In genomic region chr4:95510877-95511276, GRCh38 we compare ENCODE assay signal across 14 cellular contexts. TPM values are rescaled to one million over a fixed set of nuclear protein-coding genes. Genes with fewer than 3 reads are reported as not detected.
DNase-seq lines count a peak whose midpoint lies in the region; ATAC-seq and TF ChIP-seq lines count a peak whose summit lies in the region.
"Had no signal": no experiment of that assay in that cellular context is flagged by ENCODE, and none has a peak within 500 bp of the region (broad histone marks: within the 10 kb centered on the region; RNA-seq: fewer than 3 reads in every experiment).

No MANE protein-coding gene starts in this region.

- no peaks in the 10 kb centered on the region for H3F3A ChIP-seq in PC-3 (ENCODE audit: low read length, unreplicated experiment)

- peak; percentile 15 for DNase-seq in BE2C
- peak; percentile 11 for DNase-seq in PC-3
- DNase-seq in adrenal gland = peak in 2 of 7 donors; percentile 22 to 37
- DNase-seq in glutamatergic neuron = no peak
- no peak for DNase-seq in NCI-H187 treated with DMSO at 0.1 percent for 48 hours (lab: John Stamatoyannopoulos, UW)
- no peak for DNase-seq in spleen
- DNase-seq in dorsolateral prefrontal cortex = no peak
- DNase-seq: H9, KBM-7, NCI-H1436 treated with DMSO at 0.1 percent for 48 hours, NCI-H510A treated with DMSO at 0.1 percent for 48 hours, SHP77 had no signal

- no peaks in the 10 kb centered on the region for H4K20me1 ChIP-seq in PC-3 (ENCODE audit: low read length)

- H3K36me3 ChIP-seq in BE2C (peaks cover 13% of the 10 kb centered on the region), PC-3 (ENCODE audit: low read depth, low read length) (no peaks in the 10 kb centered on the region), adrenal gland (replicated peaks in 1 of 2) (no peaks in the 10 kb centered on the region), spleen (no peaks in the 10 kb centered on the region)

- H3K4me1 ChIP-seq in BE2C (peaks cover 45% of the 10 kb centered on the region), PC-3 (ENCODE audit: insufficient read depth, low read length) (peaks cover 10% of the 10 kb centered on the region), adrenal gland (replicated peaks in 1 of 2) (peaks cover 12 to 23% of the 10 kb centered on the region in 2 donors), spleen (no peaks in the 10 kb centered on the region)

- CTCF ChIA-PET in PC-3 (lab: Charles Lee) = interaction anchor here (1.0 kb wide), 1 partner anchor 33 kb away, joined by 3 read pairs; no protein-coding TSS in a partner anchor

- no peaks in the 10 kb centered on the region for H3K36me3 Mint-ChIP-seq in glutamatergic neuron (ENCODE audit: unreplicated experiment)
- H3K36me3 Mint-ChIP-seq: CD14-positive monocyte had no signal

- no peaks in the 10 kb centered on the region for H3K27me3 ChIP-seq in BE2C
- no peaks in the 10 kb centered on the region for H3K27me3 ChIP-seq in PC-3 (ENCODE audit: low read length)
- no peaks in the 10 kb centered on the region for H3K27me3 ChIP-seq in adrenal gland
- no peaks in the 10 kb centered on the region for H3K27me3 ChIP-seq in spleen (replicated peaks in 1 of 7)
- no peaks in the 10 kb centered on the region for H3K27me3 ChIP-seq in dorsolateral prefrontal cortex

- no peak for ATAC-seq in PC-3
- no peak for ATAC-seq in HG03135 (IDR thresholded peaks at IDR 0.05; ENCODE audit: unreplicated experiment)

- H3K4me1 Mint-ChIP-seq in glutamatergic neuron (ENCODE audit: low read depth, unreplicated experiment) = peaks cover 29% of the 10 kb centered on the region
- H3K4me1 Mint-ChIP-seq: CD14-positive monocyte had no signal

- H3K27me3 Mint-ChIP-seq in glutamatergic neuron (ENCODE audit: unreplicated experiment) = peaks cover 2% of the 10 kb centered on the region

- peak overlapping the region; percentile 94 for H3K27ac Mint-ChIP-seq in glutamatergic neuron (ENCODE audit: unreplicated experiment)
- H3K27ac Mint-ChIP-seq: CD14-positive monocyte, H9 had no signal

- no TSS peak for BruUV-seq in PC-3 (replicated peaks; lab: Mats Ljungman, UMichigan)

- peak overlapping the region; percentile 77 for H3K4me3 Mint-ChIP-seq in glutamatergic neuron (ENCODE audit: unreplicated experiment)
- H3K4me3 Mint-ChIP-seq: CD14-positive monocyte, H9 had no signal

- 31 to 50% (median 42%) methylated on average over 2 of the region's 2 CpGs for WGBS in adrenal gland, 4 donors
- 70 to 87% (median 80%) methylated on average over 2 of the region's 2 CpGs for WGBS in spleen, 5 donors

- H3K9me3 Mint-ChIP-seq in glutamatergic neuron (ENCODE audit: unreplicated experiment) = peaks cover 2% of the 10 kb centered on the region
- H3K9me3 Mint-ChIP-seq: H9 had no signal

- H3K79me2 ChIP-seq in PC-3 (ENCODE audit: low read length) = no peaks in the 10 kb centered on the region

- H3K9me2 ChIP-seq in PC-3 (replicated peaks; ENCODE audit: low read length) = no peaks in the 10 kb centered on the region

- no peak overlapping the region for H2AFZ ChIP-seq in PC-3 (ENCODE audit: low read length)

- intact Hi-C loops in PC-3 (cut with micrococcal nuclease) (loop anchor here (2.0 to 5.0 kb wide), 2 partner anchors 344 to 841 kb away; no protein-coding TSS in a partner anchor), adrenal gland (cut with DNase I) (no loop called here), spleen (cut with DNase I; ENCODE audit: low total_unique reads) (no loop called here), dorsolateral prefrontal cortex (cut with DNase I) (no loop called here)

- H3K27ac ChIP-seq in PC-3 (ENCODE audit: low read length) (no peak overlapping the region), adrenal gland (peak overlapping the region in 4 of 5 donors; percentile 30 to 63 (median 56)), spleen (no peak overlapping the region), dorsolateral prefrontal cortex (peak overlapping the region in 23 of 59 donors; percentile 1 to 62 (median 39))

- H3K4me2 ChIP-seq in PC-3 (ENCODE audit: low read length) = no peak overlapping the region

- H3K9me3 ChIP-seq in BE2C (no peaks in the 10 kb centered on the region), PC-3 (ENCODE audit: low read length) (no peaks in the 10 kb centered on the region), adrenal gland (replicated peaks in 1 of 3) (no peaks in the 10 kb centered on the region), spleen (no peaks in the 10 kb centered on the region)

- no peak for TF ChIP-seq CTCF in BE2C (IDR thresholded peaks at IDR 0.05; ENCODE audit: low read depth, low read length)
- no peak for TF ChIP-seq CTCF in PC-3 (conservative IDR thresholded peaks at IDR 0.05; ENCODE audit: low read depth, low read length)
- TF ChIP-seq CTCF in adrenal gland (IDR thresholded peaks at IDR 0.05) = no peak
- TF ChIP-seq CTCF in glutamatergic neuron (IDR thresholded peaks at IDR 0.05; ENCODE audit: partially characterized antibody, unreplicated experiment) = no peak
- TF ChIP-seq CTCF in spleen (IDR thresholded peaks at IDR 0.05 in 8 of 11, conservative IDR thresholded peaks at IDR 0.05 in 3 of 11) = no peak
- no peak for TF ChIP-seq CTCF in dorsolateral prefrontal cortex (IDR thresholded peaks at IDR 0.05 in 54 of 56, conservative IDR thresholded peaks at IDR 0.05 in 2 of 56; ENCODE audit: low read depth in 1 of 56, partially characterized antibody in 56 of 56)

- H3K4me3 ChIP-seq in BE2C (ENCODE audit: low read depth, low read length) (peak overlapping the region; percentile 7; the same call in 1 of the 2 replicates), PC-3 (ENCODE audit: low read length) (no peak overlapping the region), adrenal gland (peak overlapping the region in 1 of 4 donors; percentile 33), spleen (no peak overlapping the region), dorsolateral prefrontal cortex (no peak overlapping the region)

- peak in 1 of 2 donors; percentile 15 for TF ChIP-seq POLR2A in adrenal gland (IDR thresholded peaks at IDR 0.05)
- no peak for TF ChIP-seq POLR2A in spleen (IDR thresholded peaks at IDR 0.05)

- POLR2A ChIA-PET in PC-3 (lab: Charles Lee; ENCODE audit: unreplicated experiment) = no interaction called here

- no peak overlapping the region for H3K9ac ChIP-seq in PC-3 (ENCODE audit: low read length)

RNA-seq across cellular contexts. Expression of gene UNC5C, which starts 37.9 kb away (rescaled TPM):
- polyA plus RNA-seq in BE2C (2012; ENCODE audit: insufficient read depth, insufficient read length, low read depth) = 35.6 TPM
- total RNA-seq in PC-3 (2014; rRNA removed) (not detected in 2 replicates), adrenal gland (10 to 100 TPM; 16.1 to 33.5 (median 30.3) TPM), glutamatergic neuron (ENCODE audit: unreplicated experiment) (41.2 TPM), spleen (10 to 100 TPM in 4 of 7 donors, 1 to 10 TPM in 3; 7.5 to 15.7 (median 13.1) TPM), dorsolateral prefrontal cortex (10 to 100 TPM; 16.1 to 88.4 (median 33.9) TPM)
- polyA plus RNA-seq in adrenal gland (1 to 10 TPM; 4.7 to 9.6 (median 5.0) TPM), spleen (under 1 TPM; 0.43 to 0.80 (median 0.61) TPM)
- total RNA-seq: H9 had no signal
- polyA plus RNA-seq: CD14-positive monocyte had no signal

Comparison
In these comparisons a context has a peak if more than half of its experiments do, and no peak if none do; other contexts are left out.
1. DNase-seq: peak in BE2C (single experiment) and PC-3 (single experiment); none in glutamatergic neuron (single experiment), NCI-H187 treated with DMSO at 0.1 percent for 48 hours (single experiment), spleen (single experiment) and dorsolateral prefrontal cortex (0 of 10).
2. H3K27ac ChIP-seq: peak in adrenal gland (4 of 5); none in PC-3 (single experiment) and spleen (0 of 8).